10 cellular contexts compared by ENCODE assay signal in genomic region chr13:78443839-78444238, GRCh38.
"Had no signal": no experiment of that assay in that cellular context is flagged by ENCODE, and none has a peak within 500 bp of the region (broad histone marks: within the 10 kb centered on the region; RNA-seq: fewer than 3 reads in every experiment).

No MANE protein-coding gene starts in this region.

- H3K9me3 ChIP-seq: HAP-1 had no signal

- FAIRE-seq: H1, H54 had no signal

- H3K36me3 ChIP-seq: HAP-1 had no signal

- H3K4me3 ChIP-seq: GM23338, HAP-1 had no signal

- H2AFZ ChIP-seq: GM23338 had no signal

- H3K4me2 ChIP-seq: GM23338 had no signal

- DNase-seq: GOT3, H7, H9, HCEC 1CT, HFFc6 had no signal

- ATAC-seq: GM23338, HCT116 had no signal

- H3K4me1 ChIP-seq: HAP-1 had no signal
